25 cellular contexts compared by ENCODE assay signal in genomic region chr3:37254316-37254715, GRCh38. TPM values are rescaled to one million over a fixed set of nuclear protein-coding genes. Genes with fewer than 3 reads are reported as not detected.
DNase-seq lines count a peak whose midpoint lies in the region; ATAC-seq, FAIRE-seq and TF ChIP-seq lines count a peak whose summit lies in the region.
"Had no signal": no experiment of that assay in that cellular context is flagged by ENCODE, and none has a peak within 500 bp of the region (broad histone marks: within the 10 kb centered on the region; RNA-seq: fewer than 3 reads in every experiment).

No MANE protein-coding gene starts in this region.

- TF ChIP-seq POLR2A in H54 (IDR thresholded peaks at IDR 0.05; ENCODE audit: low read depth, low read length): no peak

- FAIRE-seq in H54 (lab: Jason Lieb, UNC) (peak; percentile 15), islet of Langerhans (lab: Jason Lieb, UNC) (peak; percentile 13)
- FAIRE-seq: GM12891 had no signal

- no peaks in the 10 kb centered on the region for H3K9me3 ChIP-seq in WERI-Rb-1 (ENCODE audit: severe bottlenecking)
- H3K9me3 ChIP-seq: BE2C, BLaER1 had no signal

- TF ChIP-seq CTCF in WTC11 (IDR thresholded peaks at IDR 0.05) (no peak), WERI-Rb-1 (IDR thresholded peaks at IDR 0.05; ENCODE audit: low read depth, low read length) (no peak)

- no peaks in the 10 kb centered on the region for H3K9me3 Mint-ChIP-seq in activated CD4-positive, alpha-beta T cell treated with anti-CD3 and anti-CD28 coated beads, Interleukin-2, amount 10 ng/mL, durations not matched to agents 24 days and 14 days
- H3K9me3 Mint-ChIP-seq in activated CD4-positive, alpha-beta T cell treated with anti-CD3 and anti-CD28 coated beads for 36 hours (ENCODE audit: low read depth): no peaks in the 10 kb centered on the region
- no peaks in the 10 kb centered on the region for H3K9me3 Mint-ChIP-seq in WTC11
- H3K9me3 Mint-ChIP-seq: CD14-positive monocyte; CD4-positive, alpha-beta memory T cell; CD4-positive, CD25-positive, alpha-beta regulatory T cell; CD8-positive, alpha-beta memory T cell had no signal

- no peak overlapping the region for H3K4me3 Mint-ChIP-seq in activated CD4-positive, alpha-beta T cell treated with anti-CD3 and anti-CD28 coated beads, Interleukin-2, amount 10 ng/mL, durations not matched to agents 24 days and 14 days
- H3K4me3 Mint-ChIP-seq in activated CD4-positive, alpha-beta T cell treated with anti-CD3 and anti-CD28 coated beads for 36 hours: no peak overlapping the region
- no peak overlapping the region for H3K4me3 Mint-ChIP-seq in WTC11
- H3K4me3 Mint-ChIP-seq: CD14-positive monocyte; CD4-positive, alpha-beta memory T cell; CD4-positive, CD25-positive, alpha-beta regulatory T cell; CD8-positive, alpha-beta memory T cell had no signal

- H3K27me3 Mint-ChIP-seq in activated CD4-positive, alpha-beta T cell treated with anti-CD3 and anti-CD28 coated beads, Interleukin-2, amount 10 ng/mL, durations not matched to agents 24 days and 14 days: no peaks in the 10 kb centered on the region
- no peaks in the 10 kb centered on the region for H3K27me3 Mint-ChIP-seq in activated CD4-positive, alpha-beta T cell treated with anti-CD3 and anti-CD28 coated beads for 36 hours
- H3K27me3 Mint-ChIP-seq in WTC11 (ENCODE audit: low read depth): no peaks in the 10 kb centered on the region
- H3K27me3 Mint-ChIP-seq: CD4-positive, alpha-beta memory T cell; CD4-positive, CD25-positive, alpha-beta regulatory T cell; CD8-positive, alpha-beta memory T cell had no signal

- CTCF ChIA-PET in activated CD4-positive, alpha-beta T cell treated with anti-CD3 and anti-CD28 coated beads for 36 hours (lab: Charles Lee): interaction anchor here (0.9 to 1.4 kb wide), 2 partner anchors 9 to 54 kb away, joined by 4 to 7 read pairs; no protein-coding TSS in a partner anchor
- CTCF ChIA-PET in WTC11 (lab: Charles Lee): no interaction called here

- H3K4me1 Mint-ChIP-seq in activated CD4-positive, alpha-beta T cell treated with anti-CD3 and anti-CD28 coated beads, Interleukin-2, amount 10 ng/mL, durations not matched to agents 24 days and 14 days: peaks cover 23% of the 10 kb centered on the region
- H3K4me1 Mint-ChIP-seq in activated CD4-positive, alpha-beta T cell treated with anti-CD3 and anti-CD28 coated beads for 36 hours: peaks cover 38% of the 10 kb centered on the region
- H3K4me1 Mint-ChIP-seq in WTC11: no peaks in the 10 kb centered on the region

- no peaks in the 10 kb centered on the region for H3K27me3 ChIP-seq in WERI-Rb-1 (ENCODE audit: insufficient read depth, low read depth, severe bottlenecking)
- H3K27me3 ChIP-seq: BE2C, BLaER1 had no signal

- H3K27ac Mint-ChIP-seq in activated CD4-positive, alpha-beta T cell treated with anti-CD3 and anti-CD28 coated beads, Interleukin-2, amount 10 ng/mL, durations not matched to agents 24 days and 14 days: no peak overlapping the region
- no peak overlapping the region for H3K27ac Mint-ChIP-seq in activated CD4-positive, alpha-beta T cell treated with anti-CD3 and anti-CD28 coated beads for 36 hours
- no peak overlapping the region for H3K27ac Mint-ChIP-seq in WTC11
- H3K27ac Mint-ChIP-seq: CD14-positive monocyte; CD4-positive, alpha-beta memory T cell; CD4-positive, CD25-positive, alpha-beta regulatory T cell; CD8-positive, alpha-beta memory T cell had no signal

- no peak for ATAC-seq in activated CD4-positive, alpha-beta T cell treated with anti-CD3 and anti-CD28 coated beads for 36 hours
- ATAC-seq in WTC11 (no peak), GM19023 (IDR thresholded peaks at IDR 0.05; ENCODE audit: unreplicated experiment) (no peak)

- intact Hi-C loops in activated CD4-positive, alpha-beta T cell treated with anti-CD3 and anti-CD28 coated beads, Interleukin-2, amount 10 ng/mL, durations not matched to agents 24 days and 14 days (cut with micrococcal nuclease): no loop called here
- intact Hi-C loops in activated CD4-positive, alpha-beta T cell treated with anti-CD3 and anti-CD28 coated beads for 36 hours (cut with DNase I, micrococcal nuclease): no loop called here

- H3K27ac ChIP-seq in WERI-Rb-1: no peak overlapping the region
- H3K27ac ChIP-seq: BLaER1 had no signal

- peaks cover 28% of the 10 kb centered on the region for H3K36me3 Mint-ChIP-seq in activated CD4-positive, alpha-beta T cell treated with anti-CD3 and anti-CD28 coated beads, Interleukin-2, amount 10 ng/mL, durations not matched to agents 24 days and 14 days (ENCODE audit: low read depth)
- H3K36me3 Mint-ChIP-seq in activated CD4-positive, alpha-beta T cell treated with anti-CD3 and anti-CD28 coated beads for 36 hours (ENCODE audit: low read depth): peaks cover 24% of the 10 kb centered on the region
- H3K36me3 Mint-ChIP-seq in WTC11: peaks cover 14% of the 10 kb centered on the region

- POLR2A ChIA-PET in activated CD4-positive, alpha-beta T cell treated with anti-CD3 and anti-CD28 coated beads for 36 hours (lab: Charles Lee): no interaction called here
- POLR2A ChIA-PET in WTC11 (lab: Charles Lee): no interaction called here

- no peak overlapping the region for H3K4me3 ChIP-seq in WERI-Rb-1 (ENCODE audit: low read depth, low read length)
- H3K4me3 ChIP-seq: BLaER1 had no signal

- H3K36me3 ChIP-seq in WERI-Rb-1: peaks cover 26% of the 10 kb centered on the region
- H3K36me3 ChIP-seq: BE2C had no signal

- DNase-seq in activated CD4-positive, alpha-beta T cell treated with anti-CD3 and anti-CD28 coated beads, Interleukin-2, amount 10 ng/mL, durations not matched to agents 24 days and 14 days: peak; percentile 18
- no peak for DNase-seq in activated CD4-positive, alpha-beta T cell treated with anti-CD3 and anti-CD28 coated beads for 36 hours
- no peak for DNase-seq in H54 (ENCODE audit: insufficient read length, low spot score)
- DNase-seq in WTC11 (ENCODE audit: low spot score): no peak
- no peak for DNase-seq in HT-29 (ENCODE audit: low spot score)
- DNase-seq in WERI-Rb-1: no peak
- DNase-seq: ACHN; BE2C; C1 segment of cervical spinal cord; CD4-positive, alpha-beta memory T cell; CD4-positive, CD25-positive, alpha-beta regulatory T cell; CD8-positive, alpha-beta memory T cell; COR-L47; DMS 273 treated with DMSO at 0.1 percent for 48 hours; DMS153; DMS53; DMS79; DND-41; EL; GF-D8 had no signal

TF ChIP-seq in WTC11, 78 proteins besides CTCF, POLR2A, EP300 and RAD21:
- TF ChIP-seq E2F5 (CRISPR knock-in tag; IDR thresholded peaks at IDR 0.05): no peak
- TF ChIP-seq HMGA2 (CRISPR knock-in tag; IDR thresholded peaks at IDR 0.05): peak; percentile 91

RNA-seq across cellular contexts. Expression of gene GOLGA4, which starts 11.2 kb away (rescaled TPM):
- total RNA-seq in activated CD4-positive, alpha-beta T cell treated with anti-CD3 and anti-CD28 coated beads, Interleukin-2, amount 10 ng/mL, durations not matched to agents 24 days and 14 days: 39.6 and 43.4 TPM in 2 replicates
- 10 to 100 TPM; 30.7 to 32.1 TPM for total RNA-seq in activated CD4-positive, alpha-beta T cell treated with anti-CD3 and anti-CD28 coated beads for 36 hours
- 66.6 to 79.2 TPM (median 68.2 TPM) in 3 replicates for total RNA-seq in WTC11 (2021)
- total RNA-seq in HT-29 (2014; rRNA removed; shearing (Covaris generic)): 21.5 and 40.4 TPM in 2 replicates
